1 cellular context compared by ENCODE assay signal in the genomic region with DNA sequence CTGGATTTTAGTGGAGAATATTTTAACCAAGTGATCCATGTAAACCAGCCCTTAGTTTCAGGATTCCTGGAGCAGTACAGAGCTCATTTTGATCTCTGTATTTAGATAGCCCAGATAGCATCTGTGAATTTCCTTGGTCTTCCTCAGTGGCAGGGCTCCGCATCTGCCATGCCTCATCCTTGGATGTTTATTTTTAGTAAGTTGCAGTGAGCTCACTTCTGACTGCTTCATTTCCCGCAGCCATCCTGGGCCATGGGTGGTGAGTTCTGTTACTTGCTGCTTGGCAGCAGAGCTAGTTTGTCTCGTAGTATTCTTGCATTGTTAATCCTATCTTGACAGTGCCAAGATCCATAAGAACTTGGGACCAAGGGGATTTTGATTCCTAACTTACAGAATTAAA.
TF ChIP-seq lines count a peak whose summit lies in the region.

No MANE protein-coding gene starts in this region.

TF ChIP-seq in endothelial cell of umbilical vein, 7 proteins besides CTCF, POLR2A, EP300 and RAD21 (continued from another document):
- TF ChIP-seq FOS (IDR thresholded peaks at IDR 0.05; ENCODE audit: borderline replicate concordance, insufficient read depth, low read length) (no peak), GATA2 (IDR thresholded peaks at IDR 0.05; ENCODE audit: insufficient read depth, insufficient read length, low read depth, low read length) (peak; percentile 74), MYC (IDR thresholded peaks at IDR 0.05; ENCODE audit: low read depth, low read length) (no peak)
- TF ChIP-seq, protein P1, sequence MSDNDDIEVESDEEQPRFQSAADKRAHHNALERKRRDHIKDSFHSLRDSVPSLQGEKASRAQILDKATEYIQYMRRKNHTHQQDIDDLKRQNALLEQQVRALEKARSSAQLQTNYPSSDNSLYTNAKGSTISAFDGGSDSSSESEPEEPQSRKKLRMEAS (IDR thresholded peaks at IDR 0.05; ENCODE audit: insufficient read depth, insufficient read length) = no peak
TF ChIP-seq in endothelial cell of umbilical vein: peak in this region for 1.
